ENCODE assay signal across 14 cellular contexts in the genomic region with DNA sequence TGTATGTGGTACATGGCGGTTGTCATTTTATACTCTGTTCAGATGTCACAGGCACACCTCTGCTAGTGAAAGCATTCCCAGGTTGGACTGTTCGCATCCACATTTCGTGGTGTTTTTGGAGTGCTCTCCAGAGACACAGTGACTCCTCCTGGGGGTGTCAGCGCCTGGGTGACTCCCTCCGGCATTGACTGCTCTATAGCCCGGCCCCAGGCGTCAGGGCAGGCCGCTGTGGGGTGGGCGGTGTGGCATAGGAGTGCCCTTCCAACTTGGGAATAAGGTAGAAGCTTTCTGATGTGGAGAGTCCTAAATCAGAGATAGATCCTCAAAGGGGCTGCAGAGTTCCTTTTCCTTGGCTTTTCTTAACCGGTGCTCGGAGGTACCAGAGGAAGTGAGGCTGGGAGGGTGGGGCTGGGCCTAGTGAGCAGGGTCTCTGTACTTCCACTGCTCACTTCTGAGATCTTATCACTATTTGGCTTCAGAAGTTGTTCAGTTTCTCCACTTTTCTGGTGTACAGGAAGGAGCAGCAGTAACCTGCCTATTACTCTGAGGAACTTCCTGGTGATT. TPM values are rescaled to one million over a fixed set of nuclear protein-coding genes. Genes with fewer than 3 reads are reported as not detected.
DNase-seq lines count a peak whose midpoint lies in the region; ATAC-seq and TF ChIP-seq lines count a peak whose summit lies in the region.
"Had no signal": no experiment of that assay in that cellular context is flagged by ENCODE, and none has a peak within 500 bp of the region (broad histone marks: within the 10 kb centered on the region; RNA-seq: fewer than 3 reads in every experiment).

No MANE protein-coding gene starts in this region.

- no TSS peak for BruUV-seq in Panc1 (replicated peaks; lab: Mats Ljungman, UMichigan)

- H3K4me3 ChIP-seq in Panc1 (ENCODE audit: low read depth in 2 of 2, low read length in 2 of 2) (no peak overlapping the region), esophagus squamous epithelium (no peak overlapping the region), trophoblast cell (ENCODE audit: low read depth, low read length) (no peak overlapping the region)
- H3K4me3 ChIP-seq: right lobe of liver had no signal

- H3K9ac ChIP-seq in trophoblast cell (ENCODE audit: low read length), result no peak overlapping the region

- no peak overlapping the region for H4K8ac ChIP-seq in trophoblast cell (ENCODE audit: low read depth, low read length)

- no peak overlapping the region for H2BK5ac ChIP-seq in trophoblast cell (ENCODE audit: low read depth, low read length, poor library complexity)

- no peaks in the 10 kb centered on the region for H3K9me3 Mint-ChIP-seq in CD14-positive monocyte
- H3K9me3 Mint-ChIP-seq: activated naive CD4-positive, alpha-beta T cell treated with anti-CD3 and anti-CD28 coated beads, Interleukin-2, amount 10 ng/mL, durations not matched to agents 7 days and 5 days; memory B cell had no signal

- no peak overlapping the region for H3K18ac ChIP-seq in trophoblast cell (ENCODE audit: low read length)

- H2BK120ac ChIP-seq in trophoblast cell (ENCODE audit: insufficient read depth, low read length, poor library complexity), result no peak overlapping the region

- CTCF ChIA-PET in Panc1 (lab: Charles Lee), result no interaction called here

- H3K79me1 ChIP-seq in trophoblast cell (ENCODE audit: low read length), result peaks cover 2% of the 10 kb centered on the region

- TF ChIP-seq CTCF in CD14-positive monocyte (IDR thresholded peaks at IDR 0.05) (no peak), Panc1 (IDR thresholded peaks at IDR 0.05) (no peak), esophagus squamous epithelium (IDR thresholded peaks at IDR 0.05) (no peak)

- H3K4me1 ChIP-seq in Panc1 (ENCODE audit: control insufficient read depth, insufficient read depth, low read length) (peaks cover 16% of the 10 kb centered on the region), esophagus squamous epithelium (peaks cover 13 to 63% (median 17%) of the 10 kb centered on the region in 3 donors), trophoblast cell (ENCODE audit: control insufficient read depth in 1 of 2, insufficient read depth in 2 of 2, low read length in 2 of 2) (peaks cover 13 to 19% of the 10 kb centered on the region in 2 experiments)

- H3K27me3 ChIP-seq in Panc1 (ENCODE audit: control insufficient read depth, insufficient read depth, low read length), result no peaks in the 10 kb centered on the region
- no peaks in the 10 kb centered on the region for H3K27me3 ChIP-seq in esophagus squamous epithelium
- H3K27me3 ChIP-seq in trophoblast cell (ENCODE audit: insufficient read depth, low read length), result no peaks in the 10 kb centered on the region
- H3K27me3 ChIP-seq: right lobe of liver had no signal

- peak overlapping the region; percentile 25 to 83 (median 75) for H3K27ac Mint-ChIP-seq in CD14-positive monocyte

- in situ Hi-C loops in Panc1 (cut with HindIII; ENCODE audit: low pct_unique_long_range_greater_than_20kb, low sequenced_read_pairs), result no loop called here

- H4K12ac ChIP-seq in trophoblast cell (ENCODE audit: low read depth, low read length), result no peak overlapping the region

- no peak for ATAC-seq in Panc1
- ATAC-seq in GM19351 (IDR thresholded peaks at IDR 0.05; ENCODE audit: unreplicated experiment), result no peak
- no peak for ATAC-seq in HG02970 (IDR thresholded peaks at IDR 0.05; ENCODE audit: low FRiP score, unreplicated experiment)

- no peaks in the 10 kb centered on the region for H3K27me3 Mint-ChIP-seq in CD14-positive monocyte (ENCODE audit: low read depth in 3 of 3)
- H3K27me3 Mint-ChIP-seq: activated naive CD4-positive, alpha-beta T cell treated with anti-CD3 and anti-CD28 coated beads, Interleukin-2, amount 10 ng/mL, durations not matched to agents 7 days and 5 days; memory B cell had no signal

- POLR2A ChIA-PET in Panc1 (lab: Charles Lee), result no interaction called here

- H3K36me3 ChIP-seq in Panc1 (ENCODE audit: control insufficient read depth, insufficient read depth, low read length) (no peaks in the 10 kb centered on the region), esophagus squamous epithelium (no peaks in the 10 kb centered on the region), trophoblast cell (ENCODE audit: control insufficient read depth in 1 of 2, insufficient read depth in 2 of 2, low read length in 2 of 2) (no peaks in the 10 kb centered on the region)
- H3K36me3 ChIP-seq: right lobe of liver had no signal

- H3K23ac ChIP-seq in trophoblast cell (ENCODE audit: low read length), result no peak overlapping the region

- H3K9me3 ChIP-seq in Panc1 (ENCODE audit: control insufficient read depth, insufficient read depth, low read depth, low read length), result no peaks in the 10 kb centered on the region
- no peaks in the 10 kb centered on the region for H3K9me3 ChIP-seq in esophagus squamous epithelium
- no peaks in the 10 kb centered on the region for H3K9me3 ChIP-seq in trophoblast cell (ENCODE audit: insufficient read depth, low read depth, low read length)
- H3K9me3 ChIP-seq: right lobe of liver had no signal

- peak overlapping the region; percentile 35 for H3K4ac ChIP-seq in trophoblast cell (ENCODE audit: low read depth, low read length)

- WGBS in esophagus squamous epithelium, 2 donors, result 0 to 88% methylated on average over 1 to 7 of the region's 11 CpGs
- WGBS in trophoblast cell (ENCODE audit: extremely low coverage, insufficient coverage, insufficient read length), result no CpG with 5 or more reads among the region's 11 CpGs

- H2AK5ac ChIP-seq in trophoblast cell (ENCODE audit: low read length), result no peak overlapping the region

- no peak overlapping the region for H2BK12ac ChIP-seq in trophoblast cell (ENCODE audit: low read length)

- H3K27ac ChIP-seq in Panc1 (ENCODE audit: low read length), result peak overlapping the region; percentile 0; the same call in 1 of the 2 replicates
- peak overlapping the region; percentile 1 to 59 (median 28) for H3K27ac ChIP-seq in esophagus squamous epithelium
- H3K27ac ChIP-seq in trophoblast cell (ENCODE audit: low read depth, low read length), result no peak overlapping the region
- H3K27ac ChIP-seq: right lobe of liver had no signal

- peak overlapping the region in 1 of 2 donors; percentile 9 for H3K4me3 Mint-ChIP-seq in CD14-positive monocyte
- H3K4me3 Mint-ChIP-seq: activated naive CD4-positive, alpha-beta T cell treated with anti-CD3 and anti-CD28 coated beads, Interleukin-2, amount 10 ng/mL, durations not matched to agents 7 days and 5 days; memory B cell had no signal

- intact Hi-C loops in CD14-positive monocyte (cut with micrococcal nuclease) (no loop called here), Panc1 (cut with micrococcal nuclease; ENCODE audit: unreplicated experiment) (no loop called here), esophagus squamous epithelium (cut with DNase I) (no loop called here)

- TF ChIP-seq POLR2A in esophagus squamous epithelium (IDR thresholded peaks at IDR 0.05), result no peak

- DNase-seq in CD14-positive monocyte (ENCODE audit: low spot score) (no peak), Panc1 (ENCODE audit: low read depth, low spot score) (no peak), esophagus squamous epithelium (lab: John Stamatoyannopoulos, UW) (no peak), trophoblast cell (no peak), NCI-H82 treated with DMSO at 0.1 percent for 48 hours (lab: John Stamatoyannopoulos, UW; ENCODE audit: unreplicated experiment) (no peak)
- DNase-seq in central memory CD4-positive, alpha-beta T cell, result no peak
- DNase-seq: activated CD4-positive, alpha-beta T cell treated with anti-CD3 and anti-CD28 coated beads, Interleukin-2, amount 50 U/mL, for 4 hours; activated naive CD4-positive, alpha-beta T cell treated with anti-CD3 and anti-CD28 coated beads, Interleukin-2, amount 10 ng/mL, durations not matched to agents 7 days and 5 days; NCI-H1092 treated with DMSO at 0.1 percent for 48 hours; NCI-H82; right lobe of liver had no signal

- H3K4me2 ChIP-seq in trophoblast cell (ENCODE audit: low read length), result no peak overlapping the region

- no peak overlapping the region for H3K14ac ChIP-seq in trophoblast cell (ENCODE audit: low read length)

- no peak overlapping the region for H4K91ac ChIP-seq in trophoblast cell (ENCODE audit: low read depth, low read length)

- H3K36me3 Mint-ChIP-seq in CD14-positive monocyte, result peaks cover 0 to 3% of the 10 kb centered on the region in 2 donors
- H3K36me3 Mint-ChIP-seq: activated naive CD4-positive, alpha-beta T cell treated with anti-CD3 and anti-CD28 coated beads, Interleukin-2, amount 10 ng/mL, durations not matched to agents 7 days and 5 days had no signal

- peaks cover 2% of the 10 kb centered on the region for H3K79me2 ChIP-seq in trophoblast cell (ENCODE audit: control insufficient read depth, insufficient read depth, low read length, poor library complexity)

- peaks cover 64% of the 10 kb centered on the region for H3K4me1 Mint-ChIP-seq in CD14-positive monocyte

- H2AFZ ChIP-seq in trophoblast cell (ENCODE audit: insufficient read depth, low read length, poor library complexity), result no peak overlapping the region

RNA-seq across cellular contexts. Expression of a gene that starts 32.3 kb away (rescaled TPM):
- polyA plus RNA-seq in CD14-positive monocyte, result 10 to 100 TPM; 39.9 to 64.8 TPM
- 51.9 TPM for total RNA-seq in Panc1 (2021; ENCODE audit: unreplicated experiment)
- polyA plus RNA-seq in Panc1 (2012; ENCODE audit: insufficient read length), result 40.5 TPM
- total RNA-seq in esophagus squamous epithelium, result 10 to 100 TPM; 24.1 to 41.5 (median 30.4) TPM
- 38.5 and 42.4 TPM in 2 replicates for polyA plus RNA-seq in trophoblast cell (2013)
